In the genomic region with DNA sequence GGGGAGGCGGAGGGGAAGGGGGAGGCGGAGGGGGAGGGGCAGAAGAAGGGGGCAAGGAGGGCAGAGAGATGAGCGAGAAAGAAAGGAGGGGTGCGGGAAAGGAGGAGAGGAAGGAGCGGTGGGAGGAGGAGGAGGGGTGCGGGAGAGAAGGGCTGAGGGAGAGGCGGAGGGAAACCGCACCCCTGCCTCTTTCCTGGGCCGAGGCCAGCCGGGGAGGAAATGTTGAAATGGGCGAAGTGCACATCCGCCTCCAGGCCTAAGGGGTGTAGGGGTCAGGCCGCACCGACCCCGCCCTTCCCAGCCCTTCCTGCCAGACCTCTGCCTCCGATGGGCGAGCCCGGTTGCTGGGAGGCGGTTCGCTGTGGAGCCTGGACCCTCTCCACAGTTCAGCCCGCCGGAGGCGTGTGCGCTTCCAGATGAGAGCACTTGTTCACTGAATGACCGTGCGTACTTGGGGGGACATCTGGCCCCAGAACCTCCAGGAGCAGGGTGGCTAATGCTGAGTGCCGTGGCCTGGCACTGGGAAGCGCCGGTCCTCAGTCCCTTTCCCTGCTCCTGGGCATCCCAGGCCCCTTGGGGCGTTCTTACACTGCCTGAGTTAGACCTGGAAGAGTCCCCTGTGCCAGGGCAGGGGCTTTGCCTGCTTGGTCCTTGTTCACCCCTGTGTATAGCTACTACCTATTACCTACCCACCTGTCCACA, we compare ENCODE assay signal across 8 cellular contexts.
DNase-seq lines count a peak whose midpoint lies in the region; ATAC-seq and TF ChIP-seq lines count a peak whose summit lies in the region.

No MANE protein-coding gene starts in this region.

- peak overlapping the region in 1 of 2 donors; percentile 52 for H3K4me3 ChIP-seq in esophagus (ENCODE audit: low read depth in 1 of 2, low read length in 2 of 2)
- H3K4me3 ChIP-seq in mucosa of stomach (ENCODE audit: low read length): peak overlapping the region; percentile 51

- ATAC-seq in HG02884 (IDR thresholded peaks at IDR 0.05; ENCODE audit: unreplicated experiment): peak; percentile 15

- H3K27me3 ChIP-seq in esophagus (ENCODE audit: control insufficient read depth in 1 of 2, insufficient read depth in 2 of 2, low read length in 2 of 2) (no peaks in the 10 kb centered on the region), mucosa of stomach (ENCODE audit: control insufficient read depth, insufficient read depth, low read length) (no peaks in the 10 kb centered on the region)

- peak; percentile 59 for TF ChIP-seq POLR2A in GM15510 (IDR thresholded peaks at IDR 0.05; ENCODE audit: borderline replicate concordance, extremely low read depth, insufficient read length)

- no peaks in the 10 kb centered on the region for H3K36me3 ChIP-seq in esophagus (ENCODE audit: control insufficient read depth in 2 of 2, insufficient read depth in 2 of 2, low read length in 1 of 2)
- H3K36me3 ChIP-seq in mucosa of stomach (ENCODE audit: control insufficient read depth, insufficient read depth, low read length): no peaks in the 10 kb centered on the region

- peak overlapping the region; percentile 70 for H3K9ac ChIP-seq in mucosa of stomach (ENCODE audit: low read length)

- H3K27ac ChIP-seq in esophagus (ENCODE audit: low read depth in 2 of 2, low read length in 1 of 2) (peak overlapping the region; percentile 90 to 94), substantia nigra (ENCODE audit: low read depth, low read length, poor library complexity, severe bottlenecking) (peak overlapping the region; percentile 91)

- H3K9me3 ChIP-seq in esophagus (ENCODE audit: control insufficient read depth in 2 of 2, insufficient read depth in 1 of 2, low read depth in 1 of 2, low read length in 1 of 2) (no peaks in the 10 kb centered on the region), mucosa of stomach (ENCODE audit: control insufficient read depth, low read length) (no peaks in the 10 kb centered on the region)

- DNase-seq in A172 (ENCODE audit: low spot score) (peak; percentile 82), NCI-H2196 treated with DMSO at 0.1 percent for 48 hours (lab: John Stamatoyannopoulos, UW; ENCODE audit: unreplicated experiment) (peak; percentile 46), substantia nigra (lab: John Stamatoyannopoulos, UW) (peak in 30 of 49 donors; percentile 17 to 91 (median 42))
- peak; percentile 57 to 66 for DNase-seq in activated CD4-positive, alpha-beta T cell treated with anti-CD3 and anti-CD28 coated beads, Interleukin-2, amount 50 U/mL, for 48 hours

- H3K4me1 ChIP-seq in esophagus (ENCODE audit: control insufficient read depth in 2 of 2, insufficient read depth in 2 of 2, low read length in 1 of 2): peaks cover 0 to 16% of the 10 kb centered on the region in 2 donors
- peaks cover 24% of the 10 kb centered on the region for H3K4me1 ChIP-seq in mucosa of stomach (ENCODE audit: control insufficient read depth, insufficient read depth, low read length)

- WGBS in esophagus, 2 donors: 8 to 12% methylated on average over 19 to 28 of the region's 30 CpGs
